ENCODE assay signal across 9 cellular contexts in the genomic region with DNA sequence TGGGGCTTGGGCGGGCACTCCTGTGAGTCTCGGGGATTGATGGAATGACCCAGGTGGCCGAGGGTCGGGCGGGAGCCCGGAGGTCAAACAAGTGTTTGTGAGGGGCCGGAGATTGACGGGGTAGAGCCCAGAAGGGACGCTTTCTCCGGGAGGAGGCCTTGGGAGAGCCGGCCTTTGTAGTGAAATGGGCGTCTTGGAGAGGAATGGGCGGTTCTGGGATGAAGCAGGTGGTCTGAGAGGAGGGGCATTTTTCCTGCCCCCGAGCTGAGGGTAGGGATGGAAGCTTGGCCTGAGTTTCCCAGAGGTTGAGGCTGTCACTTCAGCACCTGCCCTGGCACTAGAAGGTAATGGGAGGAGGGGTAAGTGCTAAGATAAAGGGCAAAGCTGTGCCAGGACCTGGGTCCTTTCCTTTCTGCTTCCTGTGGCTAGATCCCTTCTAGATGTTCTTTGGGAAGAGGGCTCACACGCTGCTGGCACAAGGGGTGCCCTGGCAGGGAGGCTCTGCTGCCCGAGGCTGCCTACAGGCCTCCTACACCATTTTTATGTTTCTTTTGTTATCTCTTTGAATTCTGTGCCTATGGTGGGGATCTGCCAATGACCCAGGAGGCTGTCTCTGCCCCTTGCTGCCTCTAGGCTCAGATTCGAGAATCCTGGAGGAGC. TPM values are rescaled to one million over a fixed set of nuclear protein-coding genes. Genes with fewer than 3 reads are reported as not detected.
DNase-seq lines count a peak whose midpoint lies in the region; ATAC-seq and TF ChIP-seq lines count a peak whose summit lies in the region.
"Had no signal": no experiment of that assay in that cellular context is flagged by ENCODE, and none has a peak within 500 bp of the region (broad histone marks: within the 10 kb centered on the region; RNA-seq: fewer than 3 reads in every experiment).

No MANE protein-coding gene starts in this region.

- CTCF ChIA-PET in activated CD8-positive, alpha-beta T cell treated with anti-CD3 and anti-CD28 coated beads, Interleukin-2, amount 10 ng/mL, durations not matched to agents 7 days and 5 days (lab: Charles Lee): interaction anchor here (3.3 kb wide), 1 partner anchor 10 kb away, joined by 20 read pairs; no protein-coding TSS in a partner anchor

- H3K27ac ChIP-seq in iPS-18a (ENCODE audit: low read length): no peak overlapping the region
- H3K27ac ChIP-seq in spleen: no peak overlapping the region

- no peak overlapping the region for H3K9ac ChIP-seq in iPS-18a (ENCODE audit: low read length)

- H3K36me3 ChIP-seq in iPS-18a (ENCODE audit: control insufficient read depth, low read depth, low read length) (no peaks in the 10 kb centered on the region), spleen (no peaks in the 10 kb centered on the region)

- H3K9me3 Mint-ChIP-seq in activated CD8-positive, alpha-beta T cell treated with anti-CD3 and anti-CD28 coated beads, Interleukin-2, amount 10 ng/mL, durations not matched to agents 7 days and 5 days (ENCODE audit: insufficient read depth): no peaks in the 10 kb centered on the region

- H3K4me1 ChIP-seq in iPS-18a (ENCODE audit: control insufficient read depth, low read depth, low read length) (peaks cover 7% of the 10 kb centered on the region), spleen (peaks cover 0 to 29% (median 13%) of the 10 kb centered on the region in 6 donors)

- intact Hi-C loops in spleen (cut with DNase I; ENCODE audit: low total_unique reads): no loop called here

- POLR2A ChIA-PET in activated CD8-positive, alpha-beta T cell treated with anti-CD3 and anti-CD28 coated beads, Interleukin-2, amount 10 ng/mL, durations not matched to agents 7 days and 5 days (lab: Charles Lee): interaction anchor here (0.6 kb wide), 1 partner anchor 15 kb away, joined by 3 read pairs; no protein-coding TSS in a partner anchor

- peak; percentile 19 for DNase-seq in NCI-H345 (lab: John Stamatoyannopoulos, UW)
- no peak for DNase-seq in NCI-H345 treated with DMSO at 0.1 percent for 48 hours (lab: John Stamatoyannopoulos, UW; ENCODE audit: unreplicated experiment)
- no peak for DNase-seq in activated CD8-positive, alpha-beta T cell treated with anti-CD3 and anti-CD28 coated beads, Interleukin-2, amount 10 ng/mL, durations not matched to agents 7 days and 5 days
- peak; percentile 41 for DNase-seq in spleen
- DNase-seq in AML-193 (lab: John Stamatoyannopoulos, UW): no peak
- no peak for DNase-seq in stimulated activated naive CD4-positive, alpha-beta T cell (lab: John Stamatoyannopoulos, UW)
- DNase-seq: NCI-H1417 treated with DMSO at 0.1 percent for 48 hours had no signal

- peak overlapping the region; percentile 58 for H3K4me3 ChIP-seq in iPS-18a (ENCODE audit: low read length)
- peak overlapping the region in 7 of 8 donors; percentile 25 to 74 (median 49) for H3K4me3 ChIP-seq in spleen

- H3K36me3 Mint-ChIP-seq in activated CD8-positive, alpha-beta T cell treated with anti-CD3 and anti-CD28 coated beads, Interleukin-2, amount 10 ng/mL, durations not matched to agents 7 days and 5 days (ENCODE audit: low read depth): no peaks in the 10 kb centered on the region

- no peaks in the 10 kb centered on the region for H3K9me3 ChIP-seq in iPS-18a (ENCODE audit: control insufficient read depth, low read depth, low read length)
- no peaks in the 10 kb centered on the region for H3K9me3 ChIP-seq in spleen

- peak overlapping the region; percentile 60 for H3K4me3 Mint-ChIP-seq in activated CD8-positive, alpha-beta T cell treated with anti-CD3 and anti-CD28 coated beads, Interleukin-2, amount 10 ng/mL, durations not matched to agents 7 days and 5 days

- TF ChIP-seq CTCF in spleen (IDR thresholded peaks at IDR 0.05 in 8 of 11, conservative IDR thresholded peaks at IDR 0.05 in 3 of 11): no peak

- ATAC-seq in activated CD8-positive, alpha-beta T cell treated with anti-CD3 and anti-CD28 coated beads, Interleukin-2, amount 10 ng/mL, durations not matched to agents 7 days and 5 days: no peak
- ATAC-seq in GM21529 (IDR thresholded peaks at IDR 0.05; ENCODE audit: unreplicated experiment): no peak

- H3K4me1 Mint-ChIP-seq in activated CD8-positive, alpha-beta T cell treated with anti-CD3 and anti-CD28 coated beads, Interleukin-2, amount 10 ng/mL, durations not matched to agents 7 days and 5 days (ENCODE audit: low read depth): peaks cover 8% of the 10 kb centered on the region

- H3K27me3 Mint-ChIP-seq in activated CD8-positive, alpha-beta T cell treated with anti-CD3 and anti-CD28 coated beads, Interleukin-2, amount 10 ng/mL, durations not matched to agents 7 days and 5 days (ENCODE audit: low read depth): peaks cover 47% of the 10 kb centered on the region

- H3K27me3 ChIP-seq in iPS-18a (ENCODE audit: control insufficient read depth, insufficient read depth, low read length): peaks cover 26% of the 10 kb centered on the region
- peaks cover 0 to 48% (median 22%) of the 10 kb centered on the region in 7 donors for H3K27me3 ChIP-seq in spleen (replicated peaks in 1 of 7)

- no peak for TF ChIP-seq POLR2A in spleen (IDR thresholded peaks at IDR 0.05)

- 47 to 68% (median 57%) methylated on average over 17 of the region's 17 CpGs for WGBS in spleen, 5 donors

- no peak overlapping the region for H3K27ac Mint-ChIP-seq in activated CD8-positive, alpha-beta T cell treated with anti-CD3 and anti-CD28 coated beads, Interleukin-2, amount 10 ng/mL, durations not matched to agents 7 days and 5 days

RNA-seq across cellular contexts. Expression of a gene that starts 56.1 kb away (rescaled TPM):
- total RNA-seq in activated CD8-positive, alpha-beta T cell treated with anti-CD3 and anti-CD28 coated beads, Interleukin-2, amount 10 ng/mL, durations not matched to agents 7 days and 5 days: 100 to 1,000 TPM; 134 to 138 TPM
- total RNA-seq in spleen: 100 to 1,000 TPM in 5 of 7 donors, 10 to 100 TPM in 2; 89.7 to 296 (median 120) TPM
- polyA plus RNA-seq in spleen: 100 to 1,000 TPM; 292 to 338 (median 297) TPM

Comparison
In these comparisons a context has a peak if more than half of its experiments do, and no peak if none do; other contexts are left out.
1. DNase-seq: peak in NCI-H345 (single experiment) and spleen (single experiment); none in NCI-H345 treated with DMSO at 0.1 percent for 48 hours (single experiment), activated CD8-positive, alpha-beta T cell treated with anti-CD3 and anti-CD28 coated beads, Interleukin-2, amount 10 ng/mL, durations not matched to agents 7 days and 5 days (single experiment), AML-193 (0 of 2) and stimulated activated naive CD4-positive, alpha-beta T cell (0 of 6).